10 cellular contexts compared by ENCODE assay signal in genomic region chrX:120310861-120311631, GRCh38. TPM values are rescaled to one million over a fixed set of nuclear protein-coding genes. Genes with fewer than 3 reads are reported as not detected.
DNase-seq lines count a peak whose midpoint lies in the region.
"Had no signal": no experiment of that assay in that cellular context is flagged by ENCODE, and none has a peak within 500 bp of the region (broad histone marks: within the 10 kb centered on the region; RNA-seq: fewer than 3 reads in every experiment).

Gene TMEM255A (minus strand): TSS chrX:120311461. CDS start chrX:120311309, 152 bp downstream.

- DNase-seq in CD8-positive, alpha-beta memory T cell, result no peak
- DNase-seq in RPMI8226 (no peak), AG08396 (ENCODE audit: low spot score) (no peak), SJCRH30 (no peak)

- CTCF ChIA-PET in CD8-positive, alpha-beta memory T cell (lab: Charles Lee), result interaction anchor here (6.0 kb wide), 1 partner anchor 60 kb away, joined by 43 read pairs; the partner anchor contains the start of gene ZBTB33

- peak within 1 kb of the TSS in 2 of 8 donors; percentile 9 to 90 for H3K27ac Mint-ChIP-seq in CD8-positive, alpha-beta memory T cell
- H3K27ac Mint-ChIP-seq in IgD-negative memory B cell, result peak within 1 kb of the TSS in 2 of 3 donors; percentile 59 to 82
- no peak within 1 kb of the TSS for H3K27ac Mint-ChIP-seq in activated naive CD8-positive, alpha-beta T cell

- H3K4me3 Mint-ChIP-seq in CD8-positive, alpha-beta memory T cell, result peak within 1 kb of the TSS; percentile 80 to 91 (median 87)
- H3K4me3 Mint-ChIP-seq in IgD-negative memory B cell, result peak within 1 kb of the TSS; percentile 85 to 92 (median 87)
- peak within 1 kb of the TSS; percentile 92 for H3K4me3 Mint-ChIP-seq in activated naive CD8-positive, alpha-beta T cell

- H3K4me1 ChIP-seq in CD8-positive, alpha-beta memory T cell (ENCODE audit: insufficient read depth, low read length), result peaks cover 5% of the 10 kb centered on the region
- no peaks in the 10 kb centered on the region for H3K4me1 ChIP-seq in SJCRH30

- POLR2A ChIA-PET in CD8-positive, alpha-beta memory T cell (lab: Charles Lee), result interaction anchor here (0.9 kb wide), 1 partner anchor 60 kb away, joined by 3 read pairs; the partner anchor contains the start of gene ZBTB33

- no peaks in the 10 kb centered on the region for H3K27me3 ChIP-seq in CD8-positive, alpha-beta memory T cell (ENCODE audit: insufficient read depth, low read length, poor library complexity, severe bottlenecking)
- H3K27me3 ChIP-seq in SJCRH30, result no peaks in the 10 kb centered on the region

- no peaks in the 10 kb centered on the region for H3K9me3 ChIP-seq in CD8-positive, alpha-beta memory T cell (ENCODE audit: low read length)
- H3K9me3 ChIP-seq in SJCRH30 (replicated peaks), result no peaks in the 10 kb centered on the region

- peaks cover 0 to 5% (median 3%) of the 10 kb centered on the region in 3 donors for H3K36me3 Mint-ChIP-seq in CD8-positive, alpha-beta memory T cell
- no peaks in the 10 kb centered on the region for H3K36me3 Mint-ChIP-seq in IgD-negative memory B cell
- no peaks in the 10 kb centered on the region for H3K36me3 Mint-ChIP-seq in activated naive CD8-positive, alpha-beta T cell

- H3K36me3 ChIP-seq in CD8-positive, alpha-beta memory T cell (ENCODE audit: insufficient read depth, low read length), result no peaks in the 10 kb centered on the region
- H3K36me3 ChIP-seq in SJCRH30, result no peaks in the 10 kb centered on the region

- peaks cover 0 to 3% (median 0%) of the 10 kb centered on the region in 5 donors for H3K9me3 Mint-ChIP-seq in CD8-positive, alpha-beta memory T cell
- no peaks in the 10 kb centered on the region for H3K9me3 Mint-ChIP-seq in IgD-negative memory B cell
- H3K9me3 Mint-ChIP-seq in activated naive CD8-positive, alpha-beta T cell (ENCODE audit: low read depth), result no peaks in the 10 kb centered on the region

- H3K27me3 Mint-ChIP-seq in CD8-positive, alpha-beta memory T cell, result peaks cover 13 to 24% of the 10 kb centered on the region in 2 donors
- H3K27me3 Mint-ChIP-seq in IgD-negative memory B cell, result peaks cover 27% of the 10 kb centered on the region
- peaks cover 17% of the 10 kb centered on the region for H3K27me3 Mint-ChIP-seq in activated naive CD8-positive, alpha-beta T cell

- H3K4me3 ChIP-seq in CD8-positive, alpha-beta memory T cell (ENCODE audit: low read length), result peak within 1 kb of the TSS; percentile 63
- H3K4me3 ChIP-seq in iPS-11a (ENCODE audit: low read depth, low read length) (peak within 1 kb of the TSS; percentile 43), skin epidermis (peak within 1 kb of the TSS; percentile 15 to 37 (median 20)), SJCRH30 (no peak within 1 kb of the TSS)
- H3K4me3 ChIP-seq: K562 had no signal

- H3K27ac ChIP-seq in CD8-positive, alpha-beta memory T cell (ENCODE audit: low read depth, low read length), result no peak within 1 kb of the TSS
- no peak within 1 kb of the TSS for H3K27ac ChIP-seq in skin epidermis
- H3K27ac ChIP-seq in SJCRH30, result no peak within 1 kb of the TSS

- H3K4me1 Mint-ChIP-seq in CD8-positive, alpha-beta memory T cell, result peaks cover 25 to 45% (median 29%) of the 10 kb centered on the region in 3 donors
- H3K4me1 Mint-ChIP-seq in IgD-negative memory B cell, result peaks cover 2 to 8% (median 7%) of the 10 kb centered on the region in 3 donors
- peaks cover 11% of the 10 kb centered on the region for H3K4me1 Mint-ChIP-seq in activated naive CD8-positive, alpha-beta T cell (ENCODE audit: low read depth)

RNA-seq across cellular contexts. Expression of gene TMEM255A, which starts in this region (rescaled TPM):
- total RNA-seq in CD8-positive, alpha-beta memory T cell, result under 1 TPM in 1 of 2 experiments, not detected in 1; 0.09 TPM
- polyA plus RNA-seq in CD8-positive, alpha-beta memory T cell, result 2.1 TPM
- 0.33 TPM for polyA plus RNA-seq in IgD-negative memory B cell
- total RNA-seq in SJCRH30 (2014; rRNA removed; shearing (Covaris generic)), result 0.06 TPM in 1 of 2 replicates, not detected in the other
- total RNA-seq: K562, myocyte had no signal
